9 cellular contexts compared by ENCODE assay signal in genomic region chr1:112904071-112904830, GRCh38. TPM values are rescaled to one million over a fixed set of nuclear protein-coding genes. Genes with fewer than 3 reads are reported as not detected.
DNase-seq lines count a peak whose midpoint lies in the region; ATAC-seq and TF ChIP-seq lines count a peak whose summit lies in the region.
"Had no signal": no experiment of that assay in that cellular context is flagged by ENCODE, and none has a peak within 500 bp of the region (broad histone marks: within the 10 kb centered on the region; RNA-seq: fewer than 3 reads in every experiment).

No MANE protein-coding gene starts in this region.

- no peak for DNase-seq in GM23338 (ENCODE audit: low spot score)
- DNase-seq in choroid plexus epithelial cell (ENCODE audit: low read depth): peak; percentile 81
- peak; percentile 10 to 36 for DNase-seq in stimulated activated CD4-positive, alpha-beta T cell treated with anti-CD3 and anti-CD28 coated beads, Interleukin-1b, Interleukin-23, amount 100 ng/mL, for 4 hours (ENCODE audit: low read depth in 2 of 2)
- no peak for DNase-seq in kidney glomerular epithelial cell (lab: John Stamatoyannopoulos, UW)
- no peak for DNase-seq in DMS153 (lab: John Stamatoyannopoulos, UW)
- DNase-seq in NCI-H2029 (lab: John Stamatoyannopoulos, UW): no peak
- DNase-seq: left cardiac atrium had no signal

- H3K4me2 ChIP-seq in GM23338: 0 out of 2 replicates have a peak overlapping the region, but pooled peaks have one; percentile 18

- no peaks in the 10 kb centered on the region; the same call in 1 of the 2 replicates for H3K36me3 ChIP-seq in GM23338 (ENCODE audit: insufficient read depth)

- no peaks in the 10 kb centered on the region for H3K79me2 ChIP-seq in GM23338 (replicated peaks; ENCODE audit: insufficient read depth)

- H3K4me1 Mint-ChIP-seq in GM23338: peaks cover 44% of the 10 kb centered on the region
- H3K4me1 Mint-ChIP-seq in T-helper 1 cell treated with Interleukin-12 subunit alpha and Interleukin-12 subunit beta and Interleukin-4 antibody, amounts not matched to agents 30 μg/mL and 1 μg/mL, for 36 hours (ENCODE audit: low read depth): peaks cover 17% of the 10 kb centered on the region

- no peak overlapping the region for H3K4me3 Mint-ChIP-seq in GM23338
- no peak overlapping the region for H3K4me3 Mint-ChIP-seq in T-helper 1 cell treated with Interleukin-12 subunit alpha and Interleukin-12 subunit beta and Interleukin-4 antibody, amounts not matched to agents 30 μg/mL and 1 μg/mL, for 36 hours

- TF ChIP-seq CTCF in GM23338 (conservative IDR thresholded peaks at IDR 0.05; ENCODE audit: low read depth in 2 of 2): no peak
- TF ChIP-seq CTCF in choroid plexus epithelial cell (conservative IDR thresholded peaks at IDR 0.05; ENCODE audit: low read depth, low read length): no peak

- H3K4me1 ChIP-seq in GM23338 (ENCODE audit: insufficient read depth): peaks cover 44% of the 10 kb centered on the region

- ATAC-seq in GM23338 (no peak), GM18511 (IDR thresholded peaks at IDR 0.05; ENCODE audit: unreplicated experiment) (no peak)

- peaks cover 14% of the 10 kb centered on the region; the same call in 2 of the 3 replicates for H3K36me3 Mint-ChIP-seq in GM23338 (ENCODE audit: low read depth)
- H3K36me3 Mint-ChIP-seq in T-helper 1 cell treated with Interleukin-12 subunit alpha and Interleukin-12 subunit beta and Interleukin-4 antibody, amounts not matched to agents 30 μg/mL and 1 μg/mL, for 36 hours (ENCODE audit: low read depth): no peaks in the 10 kb centered on the region

- no peaks in the 10 kb centered on the region for H3K27me3 ChIP-seq in GM23338 (ENCODE audit: insufficient read depth)

- peaks cover 7% of the 10 kb centered on the region; the same call in 1 of the 2 replicates for H3F3A ChIP-seq in GM23338 (replicated peaks; ENCODE audit: low read depth)

- H3K27me3 Mint-ChIP-seq in GM23338 (ENCODE audit: insufficient read depth, low read depth, poor library complexity): peaks cover 17% of the 10 kb centered on the region
- H3K27me3 Mint-ChIP-seq in T-helper 1 cell treated with Interleukin-12 subunit alpha and Interleukin-12 subunit beta and Interleukin-4 antibody, amounts not matched to agents 30 μg/mL and 1 μg/mL, for 36 hours (ENCODE audit: low read depth): no peaks in the 10 kb centered on the region

- peak overlapping the region; percentile 74 for H3K27ac ChIP-seq in GM23338 (ENCODE audit: low read depth)

- no peaks in the 10 kb centered on the region for H3K9me2 ChIP-seq in GM23338 (ENCODE audit: insufficient read depth)

- no peak overlapping the region for H3K4me3 ChIP-seq in GM23338
- no peak overlapping the region for H3K4me3 ChIP-seq in choroid plexus epithelial cell (ENCODE audit: low read depth, low read length)

- H2AFZ ChIP-seq in GM23338: no peak overlapping the region

- no peaks in the 10 kb centered on the region for H4K20me1 ChIP-seq in GM23338 (replicated peaks; ENCODE audit: insufficient read depth)

- H3K9me3 Mint-ChIP-seq in GM23338: peaks cover 11% of the 10 kb centered on the region
- no peaks in the 10 kb centered on the region for H3K9me3 Mint-ChIP-seq in T-helper 1 cell treated with Interleukin-12 subunit alpha and Interleukin-12 subunit beta and Interleukin-4 antibody, amounts not matched to agents 30 μg/mL and 1 μg/mL, for 36 hours

- 0 out of 2 replicates have a peak overlapping the region, but pooled peaks have one; percentile 1 for H3K27ac Mint-ChIP-seq in GM23338
- peak overlapping the region; percentile 75 for H3K27ac Mint-ChIP-seq in T-helper 1 cell treated with Interleukin-12 subunit alpha and Interleukin-12 subunit beta and Interleukin-4 antibody, amounts not matched to agents 30 μg/mL and 1 μg/mL, for 36 hours

TF ChIP-seq in GM23338, 12 proteins besides CTCF, POLR2A, EP300 and RAD21:
- TF ChIP-seq NANOG (IDR thresholded peaks at IDR 0.05; ENCODE audit: borderline replicate concordance) (no peak), JUNB (IDR thresholded peaks at IDR 0.05; ENCODE audit: unreplicated experiment) (no peak), ZNF331 (CRISPR knock-in tag; IDR thresholded peaks at IDR 0.05; ENCODE audit: low read depth) (no peak), STAT1 (IDR thresholded peaks at IDR 0.05; ENCODE audit: unreplicated experiment) (no peak), ZNF114 (CRISPR knock-in tag; IDR thresholded peaks at IDR 0.05) (no peak)

RNA-seq across cellular contexts. Expression of gene SLC16A1, which starts 51.7 kb away (rescaled TPM):
- total RNA-seq in GM23338 (2014; rRNA removed; shearing (Covaris generic)): 559 and 593 TPM in 2 replicates
- polyA plus RNA-seq in GM23338 (2016; fragmentation: Nextera tagmentation; extraction: Ambion mirVana): 218 and 231 TPM in 2 replicates

Comparison
In these comparisons a context has a peak if more than half of its experiments do, and no peak if none do; other contexts are left out.
1. DNase-seq: peak in choroid plexus epithelial cell (single experiment) and stimulated activated CD4-positive, alpha-beta T cell treated with anti-CD3 and anti-CD28 coated beads, Interleukin-1b, Interleukin-23, amount 100 ng/mL, for 4 hours (2 of 2); none in GM23338 (single experiment), kidney glomerular epithelial cell (single experiment), DMS153 (single experiment) and NCI-H2029 (single experiment).